21 cellular contexts compared by ENCODE assay signal in genomic region chr2:110883401-110883800, GRCh38.
"Had no signal": no experiment of that assay in that cellular context is flagged by ENCODE, and none has a peak within 500 bp of the region (broad histone marks: within the 10 kb centered on the region; RNA-seq: fewer than 3 reads in every experiment).

No MANE protein-coding gene starts in this region.

- H3K4me2 ChIP-seq: hepatocyte had no signal

- DNase-seq: activated B cell treated with CpG ODN at 0.5 μM for 24 hours; activated CD4-positive, alpha-beta memory T cell treated with anti-CD3 and anti-CD28 coated beads for 36 hours; activated CD4-positive, alpha-beta T cell treated with anti-CD3 and anti-CD28 coated beads for 36 hours; activated naive CD4-positive, alpha-beta T cell treated with Interleukin-2 at 50 U/mL for 16 hours; activated naive CD8-positive, alpha-beta T cell treated with anti-CD3 and anti-CD28 coated beads for 36 hours; activated T-cell treated with anti-CD3 and anti-CD28 coated beads, Interleukin-2, amount 50 U/mL, for 48 hours; amniotic stem cell; effector CD4-positive, alpha-beta T cell; erythroblast; foreskin melanocyte; midbrain; natural killer cell; ovary; spleen; stimulated activated CD4-positive, alpha-beta T cell treated with anti-CD3 and anti-CD28 coated beads, Interleukin-4, amount 100 ng/mL, for 1 hour; stimulated activated naive CD4-positive, alpha-beta T cell treated with Interleukin-2 at 50 U/mL for 16 hours; T-helper 17 cell; upper lobe of left lung had no signal

- H3K79me2 ChIP-seq: hepatocyte had no signal

- H3K9me3 ChIP-seq: ovary, prostate gland, upper lobe of left lung had no signal

- H3K36me3 ChIP-seq: cardiac muscle cell, ovary, prostate gland, spleen, upper lobe of left lung had no signal

- H3K4me3 ChIP-seq: cardiac muscle cell, hepatocyte, ovary, prostate gland, spleen, upper lobe of left lung had no signal

- ATAC-seq: activated CD4-positive, alpha-beta T cell treated with anti-CD3 and anti-CD28 coated beads for 36 hours; natural killer cell; T-helper 17 cell had no signal

- H3K27me3 ChIP-seq: cardiac muscle cell, hepatocyte, ovary, spleen, upper lobe of left lung had no signal

- H3K4me1 ChIP-seq: prostate gland, spleen, upper lobe of left lung had no signal

- H3K27ac ChIP-seq: cardiac muscle cell, hepatocyte, ovary, prostate gland, spleen, upper lobe of left lung had no signal

- H2AFZ ChIP-seq: hepatocyte had no signal
